9 cellular contexts compared by ENCODE assay signal in genomic region chr17:27559996-27560481, GRCh38.
A peak's percentile ranks its signal among the peaks of the same experiment; 100 is the strongest.
DNase-seq lines count a peak whose midpoint lies in the region; ATAC-seq and TF ChIP-seq lines count a peak whose summit lies in the region.
"Had no signal": no experiment of that assay in that cellular context is flagged by ENCODE, and none has a peak within 500 bp of the region (broad histone marks: within the 10 kb centered on the region; RNA-seq: fewer than 3 reads in every experiment).

No MANE protein-coding gene starts in this region.

- H3K9me3 ChIP-seq in RWPE2 (ENCODE audit: severe bottlenecking): no peaks in the 10 kb centered on the region
- H3K9me3 ChIP-seq in gastrocnemius medialis: no peaks in the 10 kb centered on the region

- H3K36me3 ChIP-seq in RWPE2 (ENCODE audit: low read depth): no peaks in the 10 kb centered on the region
- H3K36me3 ChIP-seq in gastrocnemius medialis: no peaks in the 10 kb centered on the region

- intact Hi-C loops in gastrocnemius medialis (cut with DNase I; ENCODE audit: low total_unique reads): loop anchor here (10.0 kb wide), 1 partner anchor 105 kb away; the partner anchor contains the start of gene KSR1

- peak overlapping the region; percentile 26 for H3K27ac ChIP-seq in RWPE2 (ENCODE audit: poor library complexity, severe bottlenecking)
- peak overlapping the region; percentile 24 to 64 (median 54) for H3K27ac ChIP-seq in gastrocnemius medialis

- no peaks in the 10 kb centered on the region for H3K9me3 Mint-ChIP-seq in progenitor cell of endocrine pancreas (ENCODE audit: low read depth)

- in situ Hi-C loops in gastrocnemius medialis (cut with MboI; ENCODE audit: low sequenced_read_pairs in 4 of 4): no loop called here

- TF ChIP-seq CTCF in RWPE2 (IDR thresholded peaks at IDR 0.05; ENCODE audit: poor library complexity, severe bottlenecking): no peak
- TF ChIP-seq CTCF in gastrocnemius medialis (IDR thresholded peaks at IDR 0.05 in 4 of 5, conservative IDR thresholded peaks at IDR 0.05 in 1 of 5): no peak
- no peak for TF ChIP-seq CTCF in progenitor cell of endocrine pancreas (IDR thresholded peaks at IDR 0.05; ENCODE audit: unreplicated experiment)

- H3K4me1 ChIP-seq in RWPE2 (ENCODE audit: insufficient read depth, poor library complexity, severe bottlenecking) (peaks cover 14% of the 10 kb centered on the region), gastrocnemius medialis (peaks cover 10 to 19% of the 10 kb centered on the region in 2 donors)

- peaks cover 4% of the 10 kb centered on the region for H3K4me1 Mint-ChIP-seq in progenitor cell of endocrine pancreas (ENCODE audit: low read depth)

- no peak for TF ChIP-seq POLR2A in gastrocnemius medialis (IDR thresholded peaks at IDR 0.05)

- peak; percentile 64 for ATAC-seq in RWPE2 (ENCODE audit: low read depth)
- ATAC-seq in gastrocnemius medialis: peak; percentile 67 to 68
- no peak for ATAC-seq in HG02623 (IDR thresholded peaks at IDR 0.05; ENCODE audit: unreplicated experiment)
- ATAC-seq: activated CD8-positive, alpha-beta T cell treated with anti-CD3 and anti-CD28 coated beads, Interleukin-2, amount 10 ng/mL, durations not matched to agents 7 days and 5 days had no signal

- H3K27me3 Mint-ChIP-seq in progenitor cell of endocrine pancreas: no peaks in the 10 kb centered on the region

- H3K27me3 ChIP-seq in RWPE2 (ENCODE audit: insufficient read depth, poor library complexity, severe bottlenecking) (no peaks in the 10 kb centered on the region), gastrocnemius medialis (no peaks in the 10 kb centered on the region)

- H3K27ac Mint-ChIP-seq in progenitor cell of endocrine pancreas: no peak overlapping the region

- peaks cover 5% of the 10 kb centered on the region for H3K36me3 Mint-ChIP-seq in progenitor cell of endocrine pancreas (ENCODE audit: insufficient read depth)

- H3K4me3 Mint-ChIP-seq in progenitor cell of endocrine pancreas (ENCODE audit: low read depth): no peak overlapping the region
- H3K4me3 Mint-ChIP-seq: activated CD8-positive, alpha-beta T cell treated with anti-CD3 and anti-CD28 coated beads, Interleukin-2, amount 10 ng/mL, durations not matched to agents 7 days and 5 days had no signal

- H3K4me3 ChIP-seq in RWPE2 (ENCODE audit: severe bottlenecking) (no peak overlapping the region), gastrocnemius medialis (peak overlapping the region in 3 of 4 donors; percentile 1 to 24 (median 20))

- DNase-seq in EH (ENCODE audit: low read depth) (peak; percentile 88), RWPE2 (ENCODE audit: low spot score) (no peak), glomerular endothelial cell (ENCODE audit: extremely low read depth, low read depth, low spot score) (peak; percentile 97), gastrocnemius medialis (no peak), progenitor cell of endocrine pancreas (ENCODE audit: low spot score, unreplicated experiment) (no peak), NCI-H128 (lab: John Stamatoyannopoulos, UW; ENCODE audit: unreplicated experiment) (no peak)
- DNase-seq in activated CD4-positive, alpha-beta T cell treated with anti-CD3 and anti-CD28 coated beads for 1 hour: no peak
- DNase-seq: activated CD8-positive, alpha-beta T cell treated with anti-CD3 and anti-CD28 coated beads, Interleukin-2, amount 10 ng/mL, durations not matched to agents 7 days and 5 days had no signal

Comparison
In these comparisons a context has a peak if more than half of its experiments do, and no peak if none do; other contexts are left out.
1. DNase-seq: peak in EH (single experiment) and glomerular endothelial cell (single experiment); none in RWPE2 (single experiment), gastrocnemius medialis (0 of 2), progenitor cell of endocrine pancreas (single experiment), NCI-H128 (single experiment) and activated CD4-positive, alpha-beta T cell treated with anti-CD3 and anti-CD28 coated beads for 1 hour (single experiment).